Comparison of ENCODE assay signal across 29 cellular contexts in genomic region chr3:76040946-76041345, GRCh38.
DNase-seq lines count a peak whose midpoint lies in the region; ATAC-seq and TF ChIP-seq lines count a peak whose summit lies in the region.
"Had no signal": no experiment of that assay in that cellular context is flagged by ENCODE, and none has a peak within 500 bp of the region (broad histone marks: within the 10 kb centered on the region; RNA-seq: fewer than 3 reads in every experiment).

No MANE protein-coding gene starts in this region.

- H2AK9ac ChIP-seq in IMR-90 (replicated peaks; ENCODE audit: low read depth, low read length, poor library complexity) = no peak overlapping the region

- BruUV-seq in IMR-90 (replicated peaks; lab: Mats Ljungman, UMichigan) = no TSS peak

- no peaks in the 10 kb centered on the region for H3K27me3 Mint-ChIP-seq in effector memory CD8-positive, alpha-beta T cell
- H3K27me3 Mint-ChIP-seq: CD8-positive, alpha-beta memory T cell; central memory CD8-positive, alpha-beta T cell had no signal

- no CpG with 5 or more reads among the region's 1 CpG for WGBS in IMR-90 (ENCODE audit: extremely low coverage in 2 of 2, insufficient read length in 1 of 2), 2 experiments
- no CpG with 5 or more reads among the region's 1 CpG for WGBS in mesendoderm (ENCODE audit: extremely low coverage, insufficient coverage, low lambda C conversion rate)

- no peaks in the 10 kb centered on the region for H3K79me2 ChIP-seq in mesendoderm (ENCODE audit: control insufficient read depth, insufficient read depth, low read length)

- 0 out of 2 replicates have a peak, but pooled peaks cover 3% of the 10 kb centered on the region for H3K9me1 ChIP-seq in IMR-90 (ENCODE audit: insufficient read depth, low read length)

- DNase-seq in EL = peak; percentile 70
- peak; percentile 49 for DNase-seq in IMR-90
- DNase-seq in cardiac fibroblast (ENCODE audit: low read depth in 2 of 2) = peak; percentile 2 to 58
- no peak for DNase-seq in mesendoderm
- DNase-seq in HAP-1 (ENCODE audit: low spot score in 2 of 2) = no peak
- DNase-seq in effector memory CD8-positive, alpha-beta T cell = no peak
- no peak for DNase-seq in NCI-H1436 treated with DMSO at 0.1 percent for 48 hours (lab: John Stamatoyannopoulos, UW)
- DNase-seq: activated CD4-positive, alpha-beta T cell treated with anti-CD3 and anti-CD28 coated beads, Interleukin-2, amount 50 U/mL, for 4 hours; activated gamma-delta T cell; adrenal gland; CD8-positive, alpha-beta memory T cell; DMS79; left lung; mucosa of descending colon; NCI-H187; NCI-H2227 treated with DMSO at 0.1 percent for 48 hours; NCI-H82; psoas muscle; stimulated activated naive CD8-positive, alpha-beta T cell treated with anti-CD3 and anti-CD28 coated beads, Interleukin-15, Interleukin-2, amounts not matched to agents 100 U/mL and 50 U/mL, for 24 hours; T-helper 2 cell; thyroid gland had no signal

- H3K36me3 ChIP-seq in IMR-90 (ENCODE audit: control insufficient read depth, insufficient read depth, low read length) (no peaks in the 10 kb centered on the region), mesendoderm (ENCODE audit: control insufficient read depth, insufficient read depth, low read length) (no peaks in the 10 kb centered on the region), HAP-1 (replicated peaks) (no peaks in the 10 kb centered on the region)
- H3K36me3 ChIP-seq: adrenal gland, left lung, thyroid gland had no signal

- peak overlapping the region; percentile 44 for H2BK5ac ChIP-seq in IMR-90 (ENCODE audit: low read depth, low read length, poor library complexity, severe bottlenecking)
- no peak overlapping the region for H2BK5ac ChIP-seq in mesendoderm (ENCODE audit: low read length)

- H2AFZ ChIP-seq in IMR-90 (replicated peaks; ENCODE audit: low read length, poor library complexity) = no peak overlapping the region

- H3K4me2 ChIP-seq in IMR-90 (ENCODE audit: low read depth, low read length) = peak overlapping the region; percentile 69
- no peak overlapping the region for H3K4me2 ChIP-seq in mesendoderm (ENCODE audit: low read length)
- H3K4me2 ChIP-seq: KMS-11 had no signal

- H3K4ac ChIP-seq in IMR-90 (ENCODE audit: low read depth, low read length) (peak overlapping the region; percentile 76; the same call in 1 of the 2 replicates), mesendoderm (ENCODE audit: low read depth, low read length) (no peak overlapping the region)

- H3K18ac ChIP-seq in IMR-90 (ENCODE audit: low read depth, low read length) (peak overlapping the region; percentile 86), mesendoderm (ENCODE audit: low read length) (no peak overlapping the region)

- H3K36me3 Mint-ChIP-seq in effector memory CD8-positive, alpha-beta T cell (ENCODE audit: insufficient read depth) = no peaks in the 10 kb centered on the region
- H3K36me3 Mint-ChIP-seq: CD8-positive, alpha-beta memory T cell had no signal

- no peak overlapping the region for H3K9ac ChIP-seq in IMR-90 (ENCODE audit: low read depth, low read length)
- no peak overlapping the region for H3K9ac ChIP-seq in mesendoderm (ENCODE audit: low read length)
- H3K9ac ChIP-seq: KMS-11 had no signal

- no peak overlapping the region for H3K56ac ChIP-seq in IMR-90 (ENCODE audit: extremely low read depth, insufficient read depth, low read length)
- H3K56ac ChIP-seq in mesendoderm (ENCODE audit: low read length) = no peak overlapping the region

- POLR2A ChIA-PET in IMR-90 (lab: Charles Lee; ENCODE audit: unreplicated experiment) = no interaction called here

- no peak for TF ChIP-seq RAD21 in IMR-90 (IDR thresholded peaks at IDR 0.05; ENCODE audit: low read length)

- H2BK15ac ChIP-seq in IMR-90 (ENCODE audit: low read depth, low read length) (0 out of 3 replicates have a peak overlapping the region, but pooled peaks have one; percentile 40), mesendoderm (replicated peaks; ENCODE audit: low read depth) (no peak overlapping the region)

- peak overlapping the region; percentile 22; the same call in 1 of the 2 replicates for H2BK20ac ChIP-seq in IMR-90 (ENCODE audit: low read depth, low read length)

- intact Hi-C loops in IMR-90 (cut with micrococcal nuclease) = loop anchor here (5.0 kb wide), 2 partner anchors 66 to 266 kb away; no protein-coding TSS in a partner anchor

- H3K4me1 Mint-ChIP-seq in effector memory CD8-positive, alpha-beta T cell (ENCODE audit: low read depth in 2 of 2) = no peaks in the 10 kb centered on the region
- H3K4me1 Mint-ChIP-seq: CD8-positive, alpha-beta memory T cell; central memory CD8-positive, alpha-beta T cell; neural crest cell had no signal

- no peaks in the 10 kb centered on the region for H3K79me1 ChIP-seq in IMR-90 (ENCODE audit: low read depth in 1 of 2, low read length in 2 of 2)
- H3K79me1 ChIP-seq in mesendoderm (ENCODE audit: low read length) = no peaks in the 10 kb centered on the region

- H3K27ac ChIP-seq in IMR-90 (ENCODE audit: insufficient read depth, low read length) (peak overlapping the region; percentile 81), mesendoderm (ENCODE audit: low read depth, low read length) (no peak overlapping the region)
- H3K27ac ChIP-seq: adrenal gland, HL-60, KMS-11, left lung, psoas muscle, skin epidermis, thyroid gland, VCaP had no signal

- no peak overlapping the region for H3K4me3 ChIP-seq in IMR-90 (ENCODE audit: insufficient read depth, low read depth, low read length)
- H3K4me3 ChIP-seq in cardiac fibroblast (replicated peaks in 1 of 2; ENCODE audit: low read depth in 2 of 2, low read length in 2 of 2) = no peak overlapping the region
- H3K4me3 ChIP-seq in mesendoderm (ENCODE audit: low read length) = no peak overlapping the region
- no peak overlapping the region for H3K4me3 ChIP-seq in HAP-1
- H3K4me3 ChIP-seq: adrenal gland, left lung, mucosa of descending colon, psoas muscle, skin epidermis, thyroid gland had no signal

- no peaks in the 10 kb centered on the region for H3K27me3 ChIP-seq in IMR-90 (ENCODE audit: control insufficient read depth, insufficient read depth, low read length)
- H3K27me3 ChIP-seq in mesendoderm (ENCODE audit: insufficient read depth, low read length, poor library complexity) = no peaks in the 10 kb centered on the region
- no peaks in the 10 kb centered on the region for H3K27me3 ChIP-seq in HAP-1 (ENCODE audit: low read depth)
- H3K27me3 ChIP-seq: adrenal gland, left lung, thyroid gland had no signal

- H3K9me3 ChIP-seq in IMR-90 (ENCODE audit: control insufficient read depth, insufficient read depth, low read length) (no peaks in the 10 kb centered on the region), HAP-1 (no peaks in the 10 kb centered on the region)
- H3K9me3 ChIP-seq: adrenal gland, psoas muscle, thyroid gland had no signal

- H3K14ac ChIP-seq in IMR-90 (replicated peaks; ENCODE audit: low read depth, low read length) = no peak overlapping the region

- H4K8ac ChIP-seq in IMR-90 (ENCODE audit: low read depth in 2 of 2, low read length in 2 of 2) (peak overlapping the region in 1 of 2 experiments; percentile 65; a peak in 2 of 4 replicates), mesendoderm (ENCODE audit: low read depth, low read length) (no peak overlapping the region)

- H4K20me1 ChIP-seq in IMR-90 (ENCODE audit: insufficient read depth, low read length) = no peaks in the 10 kb centered on the region

- no peak for TF ChIP-seq POLR2A in IMR-90 (IDR thresholded peaks at IDR 0.05; ENCODE audit: low read depth, low read length)

- H2BK120ac ChIP-seq in IMR-90 (ENCODE audit: low read depth, low read length) = peak overlapping the region; percentile 81; the same call in 1 of the 2 replicates
- H2BK120ac ChIP-seq in mesendoderm (ENCODE audit: low read depth, low read length) = peak overlapping the region; percentile 54

- peak; percentile 68 for ATAC-seq in IMR-90 (ENCODE audit: low read depth)
- no peak for ATAC-seq in GM21529 (IDR thresholded peaks at IDR 0.05; ENCODE audit: unreplicated experiment)
- no peak for ATAC-seq in effector memory CD8-positive, alpha-beta T cell (replicated peaks)
- ATAC-seq: esophagus mucosa; left lung; mucosa of descending colon; psoas muscle; stimulated activated naive CD8-positive, alpha-beta T cell treated with anti-CD3 and anti-CD28 coated beads, Interleukin-15, Interleukin-2, amounts not matched to agents 100 U/mL and 50 U/mL, for 24 hours had no signal

- H4K5ac ChIP-seq in IMR-90 (ENCODE audit: low read depth, low read length) = no peak overlapping the region
- no peak overlapping the region for H4K5ac ChIP-seq in mesendoderm (ENCODE audit: low read length)

- TF ChIP-seq CTCF in IMR-90 (conservative IDR thresholded peaks at IDR 0.05; ENCODE audit: low read depth, low read length) = no peak
- no peak for TF ChIP-seq CTCF in cardiac fibroblast (IDR thresholded peaks at IDR 0.05; ENCODE audit: low read depth, low read length)

- H3K4me1 ChIP-seq in IMR-90 (ENCODE audit: control insufficient read depth, insufficient read depth, low read length) (peaks cover 7% of the 10 kb centered on the region), mesendoderm (ENCODE audit: control insufficient read depth, low read depth, low read length) (no peaks in the 10 kb centered on the region), HAP-1 (peaks cover 19% of the 10 kb centered on the region)
- H3K4me1 ChIP-seq: adrenal gland, left lung, psoas muscle, thyroid gland had no signal

- H4K91ac ChIP-seq in IMR-90 (ENCODE audit: insufficient read depth, low read depth, low read length) = peak overlapping the region; percentile 76

- no peak overlapping the region for H3K27ac Mint-ChIP-seq in effector memory CD8-positive, alpha-beta T cell
- H3K27ac Mint-ChIP-seq: CD8-positive, alpha-beta memory T cell had no signal

- peaks cover 3 to 7% of the 10 kb centered on the region in 2 donors for H3K9me3 Mint-ChIP-seq in effector memory CD8-positive, alpha-beta T cell
- H3K9me3 Mint-ChIP-seq: neural crest cell had no signal

- CTCF ChIA-PET in IMR-90 (lab: Yijun Ruan, JAX) = no interaction called here

- no peak overlapping the region for H3K4me3 Mint-ChIP-seq in effector memory CD8-positive, alpha-beta T cell
- H3K4me3 Mint-ChIP-seq: CD8-positive, alpha-beta memory T cell; central memory CD8-positive, alpha-beta T cell; neural crest cell had no signal

- H2AK5ac ChIP-seq in IMR-90 (ENCODE audit: low read depth, low read length) (0 out of 2 replicates have a peak overlapping the region, but pooled peaks have one; percentile 61), mesendoderm (ENCODE audit: low read length) (no peak overlapping the region)

- in situ Hi-C loops in IMR-90 (cut with MboI; ENCODE audit: low sequenced_read_pairs) (no loop called here), HAP-1 (cut with MboI; ENCODE audit: low sequenced_read_pairs) (loop anchor here (25.0 kb wide), 1 partner anchor 521 kb away; no protein-coding TSS in a partner anchor)

- H3K23ac ChIP-seq in IMR-90 (ENCODE audit: low read depth, low read length) (no peak overlapping the region), mesendoderm (ENCODE audit: low read length) (no peak overlapping the region)

- dilution Hi-C loops in IMR-90 (cut with HindIII; ENCODE audit: low sequenced_read_pairs, unreplicated experiment) = no loop called here

TF ChIP-seq in IMR-90, 13 proteins besides CTCF, POLR2A, EP300 and RAD21 (continues in another document):
- TF ChIP-seq MAZ (IDR thresholded peaks at IDR 0.05; ENCODE audit: borderline replicate concordance, low read depth, low read length) (no peak), CEBPB (IDR thresholded peaks at IDR 0.05; ENCODE audit: low read depth, low read length) (no peak), RCOR1 (IDR thresholded peaks at IDR 0.05; ENCODE audit: insufficient replicate concordance, low read length) (no peak), MXI1 (IDR thresholded peaks at IDR 0.05; ENCODE audit: borderline replicate concordance, low read depth, low read length) (no peak)

Comparison
In these comparisons a context has a peak if more than half of its experiments do, and no peak if none do; other contexts are left out.
1. DNase-seq: peak in EL (single experiment), IMR-90 (single experiment) and cardiac fibroblast (2 of 2); none in mesendoderm (single experiment), HAP-1 (0 of 2), effector memory CD8-positive, alpha-beta T cell (0 of 3) and NCI-H1436 treated with DMSO at 0.1 percent for 48 hours (single experiment).